ENCODE assay signal across 8 cellular contexts in genomic region chr19:37334179-37335071, GRCh38. TPM values are rescaled to one million over a fixed set of nuclear protein-coding genes. Genes with fewer than 3 reads are reported as not detected.
DNase-seq lines count a peak whose midpoint lies in the region; ATAC-seq, FAIRE-seq and TF ChIP-seq lines count a peak whose summit lies in the region.

No MANE protein-coding gene starts in this region.

- no peak overlapping the region for H3K9ac ChIP-seq in K562 (ENCODE audit: insufficient read depth in 1 of 2, low read depth in 2 of 2, low read length in 2 of 2)

- peak overlapping the region; percentile 19; the same call in 1 of the 2 replicates for H3K4me3 ChIP-seq in K562

- in situ Hi-C loops in K562 (cut with MboI) = no loop called here

- no peak overlapping the region; the same call in 1 of the 2 replicates for H3K4me2 ChIP-seq in K562 (ENCODE audit: insufficient read depth, low read length)

- BruUV-seq in K562 (replicated peaks; lab: Mats Ljungman, UMichigan) = no TSS peak

- no peak for TF ChIP-seq POLR2A in K562 (conservative IDR thresholded peaks at IDR 0.05)

- H3K27me3 ChIP-seq in K562 (ENCODE audit: control insufficient read depth in 2 of 2, insufficient read depth in 2 of 2, low read length in 2 of 2) = no peaks in the 10 kb centered on the region

- no peaks in the 10 kb centered on the region for H3K79me2 ChIP-seq in K562 (ENCODE audit: control insufficient read depth, insufficient read depth, low read length)

- no peak for TF ChIP-seq CTCF in K562 (IDR thresholded peaks at IDR 0.05 in 2 of 3, conservative IDR thresholded peaks at IDR 0.05 in 1 of 3; ENCODE audit: insufficient read depth in 2 of 3, low read depth in 1 of 3, low read length in 3 of 3)

- H3K9me1 ChIP-seq in K562 (ENCODE audit: control insufficient read depth, insufficient read depth, low read length) = no peaks in the 10 kb centered on the region

- DNase-seq in Ammon's horn (ENCODE audit: low spot score) (peak; percentile 98), M059J (ENCODE audit: low read depth) (peak; percentile 89), T-helper 9 cell (peak; percentile 87), K562 (ENCODE audit: extremely low read depth in 1 of 4, low spot score in 3 of 4) (peak; percentile 8 to 17 (median 12)), hypothalamus (lab: John Stamatoyannopoulos, UW) (peak; percentile 17 to 98 (median 90)), retina (peak; percentile 97)

- no peak for TF ChIP-seq EP300 in K562 (IDR thresholded peaks at IDR 0.05; ENCODE audit: low read length)

- no peak overlapping the region for H2AFZ ChIP-seq in K562 (ENCODE audit: low read depth, low read length)

- H3K9me3 ChIP-seq in K562 (replicated peaks; ENCODE audit: control insufficient read depth, insufficient read depth, low read depth, low read length) = no peaks in the 10 kb centered on the region; the same call in 1 of the 2 replicates

- intact Hi-C loops in K562 (cut with micrococcal nuclease) = no loop called here

- 14% methylated on average over 42 of the region's 50 CpGs for WGBS in K562 (ENCODE audit: insufficient coverage, low coverage, missing lambda C conversion rate)

- CTCF ChIA-PET in K562 (lab: Yijun Ruan, JAX; ENCODE audit: low intra/inter-chr PET ratio) = no interaction called here

- H3K4me1 ChIP-seq in K562 (replicated peaks in 1 of 2; ENCODE audit: control insufficient read depth in 2 of 2, insufficient read depth in 2 of 2, low read length in 2 of 2) = no peaks in the 10 kb centered on the region

- H3K27ac ChIP-seq in K562 (ENCODE audit: extremely low read depth, low read depth, low read length) = no peak overlapping the region

- no peaks in the 10 kb centered on the region for H3K36me3 ChIP-seq in K562 (ENCODE audit: control insufficient read depth, insufficient read depth, low read length)

- POLR2A ChIA-PET in K562 (lab: Yijun Ruan, JAX) = no interaction called here

- TF ChIP-seq RAD21 in K562 (CRISPR knock-in tag; conservative IDR thresholded peaks at IDR 0.05 in 1 of 2, IDR thresholded peaks at IDR 0.05 in 1 of 2) = no peak

- ATAC-seq in GM19452 (IDR thresholded peaks at IDR 0.05; ENCODE audit: unreplicated experiment) (peak; percentile 95), K562 (peak; percentile 57), HG03469 (IDR thresholded peaks at IDR 0.05; ENCODE audit: unreplicated experiment) (no peak)

- no peaks in the 10 kb centered on the region for H4K20me1 ChIP-seq in K562 (replicated peaks; ENCODE audit: control insufficient read depth, insufficient read depth, low read length)

- FAIRE-seq in K562 (lab: Jason Lieb, UNC) = no peak

TF ChIP-seq in K562, 482 proteins besides CTCF, POLR2A, EP300 and RAD21 (continues in another document):
- TF ChIP-seq CHCHD3 (CRISPR knock-in tag; IDR thresholded peaks at IDR 0.05) (no peak), VEZF1 (CRISPR knock-in tag; IDR thresholded peaks at IDR 0.05) (peak; percentile 70; the same call in 1 of the 2 replicates), PHF8 (IDR thresholded peaks at IDR 0.05; ENCODE audit: borderline replicate concordance, low read length) (0 out of 2 replicates have a peak, but pooled peaks have one; percentile 19), GABPB1 (CRISPR knock-in tag; IDR thresholded peaks at IDR 0.05) (peak; percentile 73), MAZ (CRISPR knock-in tag; conservative IDR thresholded peaks at IDR 0.05 in 1 of 2, IDR thresholded peaks at IDR 0.05 in 1 of 2) (peak in 1 of 2 experiments; percentile 36; a peak in 1 of 4 replicates), CBX3 (IDR thresholded peaks at IDR 0.05; ENCODE audit: borderline replicate concordance in 1 of 2, low read length in 2 of 2) (no peak), HCFC1 (IDR thresholded peaks at IDR 0.05; ENCODE audit: low read depth, low read length) (peak; percentile 64), CBFA2T2 (conservative IDR thresholded peaks at IDR 0.05) (no peak), ATF1 (CRISPR knock-in tag; IDR thresholded peaks at IDR 0.05) (no peak), ATF1 (tag; IDR thresholded peaks at IDR 0.05) (peak; percentile 74), GABPA (tag; conservative IDR thresholded peaks at IDR 0.05; ENCODE audit: low read depth) (peak; percentile 87)

RNA-seq across cellular contexts. Expression of gene ZNF527, which starts 36.5 kb away (rescaled TPM):
- 4.1 and 4.6 TPM in 2 replicates for total RNA-seq in M059J (2014; rRNA removed; shearing (Covaris generic))
- 1.1 and 2.9 TPM in 2 replicates for total RNA-seq in K562 (2011; cell fraction: chromatin; rRNA removed; ENCODE audit: low replicate concordance)
- total RNA-seq in K562 (2011; cell fraction: nucleolus; rRNA removed) = 1.2 and 1.3 TPM in 2 replicates
- total RNA-seq in K562 (2011; cell fraction: nucleoplasm; rRNA removed) = 1.7 and 3.4 TPM in 2 replicates
- total RNA-seq in K562 (2014; rRNA removed) (0.18 and 0.82 TPM in 2 replicates), K562 (2014; rRNA removed; fragmentation: Illumina TruSeq; extraction: Trizol) (0.80 and 1.4 TPM in 2 replicates), K562 (2015; rRNA removed; fragmentation: Illumina TruSeq; extraction: Trizol) (0.60 and 1.0 TPM in 2 replicates), K562 (2021) (0.60 and 0.84 TPM in 2 replicates)
- polyA plus RNA-seq in K562 (2011; rRNA removed) (0.09 and 0.91 TPM in 2 replicates), K562 (2014; fragmentation: Illumina TruSeq; extraction: Trizol) (0.73 and 1.2 TPM in 2 replicates), K562 (2014; fragmentation: Nextera tagmentation; extraction: Ambion mirVana) (under 1 TPM; 0.69 to 0.86 TPM), K562 (2014; rRNA removed) (0.53 and 0.76 TPM in 2 replicates)
- polyA plus RNA-seq in K562 (2011; cell fraction: cytosol; rRNA removed) = 0.07 and 0.37 TPM in 2 replicates
- polyA plus RNA-seq in K562 (2011; cell fraction: nucleus; rRNA removed) = 0.15 and 0.64 TPM in 2 replicates
- 0.89 and 1.1 TPM in 2 replicates for polyA plus RNA-seq in K562 (2012)
- polyA minus RNA-seq in K562 (2011; rRNA and poly(A)+ RNA removed) = 0.27 and 0.91 TPM in 2 replicates
- polyA minus RNA-seq in K562 (2011; cell fraction: cytosol; rRNA and poly(A)+ RNA removed) = 1.3 TPM in 1 of 2 replicates, not detected in the other
- polyA minus RNA-seq in K562 (2011; cell fraction: nucleus; rRNA and poly(A)+ RNA removed) = 0.11 and 1.3 TPM in 2 replicates

Comparison
In these comparisons a context has a peak if more than half of its experiments do, and no peak if none do; other contexts are left out.
1. DNase-seq: peak in every context shown above with its lines; median percentile 98 in Ammon's horn; 97 in retina; 90 in hypothalamus; 89 in M059J; 87 in T-helper 9 cell; 12 in K562.